24 cellular contexts compared by ENCODE assay signal in genomic region chr5:83048277-83048676, GRCh38. TPM values are rescaled to one million over a fixed set of nuclear protein-coding genes. Genes with fewer than 3 reads are reported as not detected.
"Had no signal": no experiment of that assay in that cellular context is flagged by ENCODE, and none has a peak within 500 bp of the region (broad histone marks: within the 10 kb centered on the region; RNA-seq: fewer than 3 reads in every experiment).

No MANE protein-coding gene starts in this region.

- ATAC-seq: activated naive CD4-positive, alpha-beta T cell treated with anti-CD3 and anti-CD28 coated beads, Interleukin-2, amount 50 U/mL, for 72 hours; activated T-helper 17 cell treated with anti-CD3 and anti-CD28 coated beads, Interleukin-2, amount 50 U/mL, for 72 hours; left lobe of liver; lower lobe of right lung; mucosa of descending colon; T-cell had no signal

- H3K4me3 ChIP-seq: ascending aorta, gastroesophageal sphincter, lower lobe of right lung, mucosa of descending colon, sigmoid colon, SK-N-MC, spleen, thyroid gland had no signal

- H3K27me3 ChIP-seq: ascending aorta, gastroesophageal sphincter, sigmoid colon, spleen, thyroid gland had no signal

- H3K4me3 Mint-ChIP-seq: activated T-cell treated with anti-CD3 and anti-CD28 coated beads, Interleukin-2, amount 50 U/mL, for 24 hours; activated T-helper 17 cell treated with anti-CD3 and anti-CD28 coated beads, Interleukin-2, amount 50 U/mL, for 72 hours; stimulated activated naive CD8-positive, alpha-beta T cell treated with anti-CD3 and anti-CD28 coated beads, Interleukin-15, Interleukin-2, amounts not matched to agents 100 ng/mL and 50 ng/mL, for 24 hours; T-cell had no signal

- H3K27me3 Mint-ChIP-seq: activated T-cell treated with anti-CD3 and anti-CD28 coated beads, Interleukin-2, amount 50 U/mL, for 24 hours; activated T-helper 17 cell treated with anti-CD3 and anti-CD28 coated beads, Interleukin-2, amount 50 U/mL, for 72 hours; stimulated activated naive CD8-positive, alpha-beta T cell treated with anti-CD3 and anti-CD28 coated beads, Interleukin-15, Interleukin-2, amounts not matched to agents 100 ng/mL and 50 ng/mL, for 24 hours; T-cell had no signal

- H3K4me1 Mint-ChIP-seq: activated T-helper 17 cell treated with anti-CD3 and anti-CD28 coated beads, Interleukin-2, amount 50 U/mL, for 72 hours had no signal

- H3K27ac Mint-ChIP-seq: activated naive CD4-positive, alpha-beta T cell treated with anti-CD3 and anti-CD28 coated beads, Interleukin-2, amount 50 U/mL, for 72 hours; activated T-cell treated with anti-CD3 and anti-CD28 coated beads, Interleukin-2, amount 50 U/mL, for 24 hours; stimulated activated naive CD8-positive, alpha-beta T cell treated with anti-CD3 and anti-CD28 coated beads, Interleukin-15, Interleukin-2, amounts not matched to agents 100 ng/mL and 50 ng/mL, for 24 hours; T-cell had no signal

- H3K36me3 ChIP-seq: thyroid gland had no signal

- H3K27ac ChIP-seq: ascending aorta, lower lobe of right lung, sigmoid colon, SK-N-MC, spleen, thyroid gland had no signal

- H3K4me1 ChIP-seq: ascending aorta, gastroesophageal sphincter, lower lobe of right lung, sigmoid colon, spleen, thyroid gland had no signal

- H3K9me3 ChIP-seq: ascending aorta, gastroesophageal sphincter, lower lobe of right lung, mucosa of descending colon, sigmoid colon, spleen, thyroid gland had no signal

- DNase-seq: activated CD4-positive, alpha-beta T cell treated with anti-CD3 and anti-CD28 coated beads, Interleukin-2, amount 50 U/mL, for 4 hours; activated CD8-positive, alpha-beta memory T cell treated with anti-CD3 and anti-CD28 coated beads for 24 hours; activated CD8-positive, alpha-beta memory T cell treated with anti-CD3 and anti-CD28 coated beads, Interleukin-2, amount 50 U/mL, for 4 hours; activated T-cell treated with anti-CD3 and anti-CD28 coated beads, Interleukin-2, amount 50 U/mL, for 24 hours; cerebellar nuclear complex; head of caudate nucleus; hypothalamus; lower lobe of right lung; mesendoderm; mucosa of descending colon; occipital lobe; sigmoid colon; spleen; stimulated activated CD4-positive, alpha-beta T cell treated with anti-CD3 and anti-CD28 coated beads, Interleukin-4, amount 100 ng/mL, for 4 hours; substantia nigra; T-cell; thyroid gland had no signal

- H3K9me3 Mint-ChIP-seq: activated naive CD4-positive, alpha-beta T cell treated with anti-CD3 and anti-CD28 coated beads, Interleukin-2, amount 50 U/mL, for 72 hours; activated T-cell treated with anti-CD3 and anti-CD28 coated beads, Interleukin-2, amount 50 U/mL, for 24 hours; activated T-helper 17 cell treated with anti-CD3 and anti-CD28 coated beads, Interleukin-2, amount 50 U/mL, for 72 hours; stimulated activated naive CD8-positive, alpha-beta T cell treated with anti-CD3 and anti-CD28 coated beads, Interleukin-15, Interleukin-2, amounts not matched to agents 100 ng/mL and 50 ng/mL, for 24 hours; T-cell had no signal

RNA-seq across cellular contexts. Expression of gene XRCC4, which starts 29.1 kb away (rescaled TPM):
- total RNA-seq: ascending aorta had no signal
